ENCODE assay signal across 16 cellular contexts in genomic region chr5:534743-535671, GRCh38.
"Had no signal": no experiment of that assay in that cellular context is flagged by ENCODE, and none has a peak within 500 bp of the region (broad histone marks: within the 10 kb centered on the region; RNA-seq: fewer than 3 reads in every experiment).

No MANE protein-coding gene starts in this region.

- ATAC-seq: foreskin keratinocyte; naive thymus-derived CD4-positive, alpha-beta T cell; pancreas had no signal

- H3K27ac ChIP-seq: brain microvascular endothelial cell, foreskin keratinocyte, pancreas, thoracic aorta had no signal

- H3K36me3 ChIP-seq: brain microvascular endothelial cell, pancreas, thoracic aorta had no signal

- H3K9me3 Mint-ChIP-seq: activated CD4-positive, alpha-beta memory T cell treated with anti-CD3 and anti-CD28 coated beads, Interleukin-2, amount 10 ng/mL, durations not matched to agents 7 days and 5 days; activated naive CD4-positive, alpha-beta T cell treated with anti-CD3 and anti-CD28 coated beads, Interleukin-2, amount 50 U/mL, for 24 hours; activated T-cell treated with anti-CD3 and anti-CD28 coated beads, Interleukin-2, amount 50 U/mL, for 24 hours; dendritic cell treated with granulocyte-macrophage colony-stimulating factor and Interleukin-4, amounts not matched to agents 40 ng/mL and 50 ng/mL, for 4 days; naive thymus-derived CD4-positive, alpha-beta T cell had no signal

- H3K36me3 Mint-ChIP-seq: activated naive CD4-positive, alpha-beta T cell treated with anti-CD3 and anti-CD28 coated beads, Interleukin-2, amount 50 U/mL, for 24 hours; naive thymus-derived CD4-positive, alpha-beta T cell had no signal

- H3K9me3 ChIP-seq: mucosa of descending colon, pancreas, SK-N-SH, thoracic aorta had no signal

- DNase-seq: activated CD4-positive, alpha-beta memory T cell treated with anti-CD3 and anti-CD28 coated beads, Interleukin-2, amount 10 ng/mL, durations not matched to agents 7 days and 5 days; activated T-cell treated with anti-CD3 and anti-CD28 coated beads, Interleukin-2, amount 50 U/mL, for 24 hours; brain microvascular endothelial cell; cerebellar nuclear complex; effector memory CD4-positive, alpha-beta T cell; foreskin keratinocyte; head of caudate nucleus; naive thymus-derived CD4-positive, alpha-beta T cell; SK-N-SH; T1000 had no signal

- H3K27ac Mint-ChIP-seq: activated CD4-positive, alpha-beta memory T cell treated with anti-CD3 and anti-CD28 coated beads, Interleukin-2, amount 10 ng/mL, durations not matched to agents 7 days and 5 days; activated naive CD4-positive, alpha-beta T cell treated with anti-CD3 and anti-CD28 coated beads, Interleukin-2, amount 50 U/mL, for 24 hours; activated T-cell treated with anti-CD3 and anti-CD28 coated beads, Interleukin-2, amount 50 U/mL, for 24 hours; dendritic cell treated with granulocyte-macrophage colony-stimulating factor and Interleukin-4, amounts not matched to agents 40 ng/mL and 50 ng/mL, for 4 days; memory B cell; naive thymus-derived CD4-positive, alpha-beta T cell had no signal

- H3K4me3 ChIP-seq: mucosa of descending colon, pancreas, thoracic aorta had no signal

- H3K9ac ChIP-seq: SK-N-SH had no signal

- H3K4me1 ChIP-seq: foreskin keratinocyte had no signal

- H3K4me2 ChIP-seq: SK-N-SH had no signal
